ENCODE assay signal across 20 cellular contexts in genomic region chr11:45890886-45891550, GRCh38. TPM values are rescaled to one million over a fixed set of nuclear protein-coding genes. Genes with fewer than 3 reads are reported as not detected.
DNase-seq lines count a peak whose midpoint lies in the region; ATAC-seq, FAIRE-seq and TF ChIP-seq lines count a peak whose summit lies in the region.
"Had no signal": no experiment of that assay in that cellular context is flagged by ENCODE, and none has a peak within 500 bp of the region (broad histone marks: within the 10 kb centered on the region; RNA-seq: fewer than 3 reads in every experiment).

No MANE protein-coding gene starts in this region.

- ATAC-seq in HepG2 = no peak
- ATAC-seq in HG03521 (IDR thresholded peaks at IDR 0.05; ENCODE audit: unreplicated experiment) = no peak
- ATAC-seq: CD8-positive, alpha-beta T cell had no signal

- H4K20me1 ChIP-seq in HepG2 (ENCODE audit: insufficient read depth, low read length) = 0 out of 2 replicates have a peak, but pooled peaks cover 3% of the 10 kb centered on the region

- TF ChIP-seq EP300 in HepG2 (IDR thresholded peaks at IDR 0.05; ENCODE audit: low read depth in 2 of 2, low read length in 2 of 2) (no peak), HepG2 (CRISPR knock-in tag; IDR thresholded peaks at IDR 0.05; ENCODE audit: borderline replicate concordance) (no peak), tibial nerve (IDR thresholded peaks at IDR 0.05) (no peak)

- no TSS peak for BruUV-seq in HepG2 (replicated peaks; lab: Mats Ljungman, UMichigan)

- H3K4me3 ChIP-seq in liver (ENCODE audit: low read depth in 1 of 3, low read length in 3 of 3) = no peak overlapping the region
- no peak overlapping the region for H3K4me3 ChIP-seq in HepG2 (replicated peaks in 1 of 3; ENCODE audit: insufficient read depth in 1 of 3, low read depth in 2 of 3, low read length in 3 of 3)
- no peak overlapping the region for H3K4me3 ChIP-seq in kidney (ENCODE audit: low read length in 2 of 2)
- H3K4me3 ChIP-seq in tibial nerve = no peak overlapping the region
- H3K4me3 ChIP-seq: BLaER1 treated with 17β-estradiol and CSF1 and Interleukin-3, amounts not matched to agents 10 nM and 100 nM had no signal

- in situ Hi-C loops in HepG2 (cut with HindIII; ENCODE audit: extremely low pct_ligation_motif_present, low pct_unique_long_range_greater_than_20kb) = no loop called here

- POLR2A ChIA-PET in HepG2 (lab: Yijun Ruan, JAX) = no interaction called here

- TF ChIP-seq CTCF in liver (IDR thresholded peaks at IDR 0.05; ENCODE audit: low read depth, low read length, missing input control) (no peak), HepG2 (CRISPR knock-in tag; IDR thresholded peaks at IDR 0.05) (no peak), kidney (IDR thresholded peaks at IDR 0.05; ENCODE audit: borderline replicate concordance, extremely low read depth, insufficient read depth) (no peak), tibial nerve (IDR thresholded peaks at IDR 0.05) (no peak)

- no peaks in the 10 kb centered on the region for H3K79me2 ChIP-seq in HepG2 (ENCODE audit: insufficient read depth, low read length)

- H3K9ac ChIP-seq in liver (ENCODE audit: low read depth in 1 of 2, low read length in 2 of 2) = no peak overlapping the region
- H3K9ac ChIP-seq in HepG2 (ENCODE audit: insufficient read depth, low read depth, low read length) = no peak overlapping the region
- no peak overlapping the region for H3K9ac ChIP-seq in kidney (ENCODE audit: low read length in 2 of 2)
- H3K9ac ChIP-seq: BLaER1 treated with 17β-estradiol and CSF1 and Interleukin-3, amounts not matched to agents 10 nM and 100 nM had no signal

- H3K27me3 ChIP-seq in liver (ENCODE audit: control insufficient read depth in 4 of 4, insufficient read depth in 4 of 4, low read length in 3 of 4) (no peaks in the 10 kb centered on the region), HepG2 (ENCODE audit: control insufficient read depth in 1 of 2, insufficient read depth in 2 of 2, low read length in 2 of 2) (no peaks in the 10 kb centered on the region; a peak in 3 of 5 replicates), tibial nerve (peaks cover 0 to 1% of the 10 kb centered on the region in 2 donors)

- no peak overlapping the region for H3K4me2 ChIP-seq in HepG2 (ENCODE audit: low read depth, low read length)
- H3K4me2 ChIP-seq: BLaER1 treated with 17β-estradiol and CSF1 and Interleukin-3, amounts not matched to agents 10 nM and 100 nM had no signal

- 45% methylated on average over 9 of the region's 9 CpGs for WGBS in liver
- WGBS in HepG2 (ENCODE audit: low lambda C conversion rate) = 55% methylated on average over 4 of the region's 9 CpGs
- 72 to 83% methylated on average over 9 of the region's 9 CpGs for WGBS in tibial nerve, 2 donors

- TF ChIP-seq RAD21 in liver (IDR thresholded peaks at IDR 0.05) = peak; percentile 26 to 43
- no peak for TF ChIP-seq RAD21 in HepG2 (CRISPR knock-in tag; IDR thresholded peaks at IDR 0.05)

- no peak overlapping the region for H3K27ac ChIP-seq in liver (ENCODE audit: low read depth in 1 of 2, low read length in 2 of 2)
- no peak overlapping the region for H3K27ac ChIP-seq in HepG2 (ENCODE audit: extremely low read length, insufficient read depth, low read length)
- H3K27ac ChIP-seq in kidney (ENCODE audit: low read depth in 2 of 2, low read length in 2 of 2) = no peak overlapping the region
- H3K27ac ChIP-seq in tibial nerve = peak overlapping the region in 3 of 4 donors; percentile 69 to 90 (median 76)
- H3K27ac ChIP-seq: BLaER1 treated with 17β-estradiol and CSF1 and Interleukin-3, amounts not matched to agents 10 nM and 100 nM had no signal

- no peak for DNase-seq in HepG2 (ENCODE audit: low spot score)
- DNase-seq in RKO (ENCODE audit: low spot score) = peak; percentile 23
- DNase-seq in kidney = peak; percentile 32
- DNase-seq in tibial nerve (ENCODE audit: low spot score in 2 of 2) = no peak
- no peak for DNase-seq in putamen (ENCODE audit: low spot score)
- DNase-seq in SIG-M5 treated with dmso at 0.1 percent for 504 hours (lab: John Stamatoyannopoulos, UW; ENCODE audit: unreplicated experiment) = no peak
- DNase-seq: Calu3; CD8-positive, alpha-beta T cell; DMS79 treated with DMSO at 0.1 percent for 48 hours; KG1; NCI-H1105 treated with DMSO at 0.1 percent for 48 hours; NCI-H1694 treated with DMSO at 0.1 percent for 48 hours; NCI-H2107; NCI-H510A treated with DMSO at 0.1 percent for 48 hours; NCI-H774; SIG-M5 had no signal

- H3K9me3 ChIP-seq in liver (ENCODE audit: control insufficient read depth in 4 of 4, low read length in 3 of 4) (no peaks in the 10 kb centered on the region), HepG2 (ENCODE audit: low read length) (no peaks in the 10 kb centered on the region), kidney (ENCODE audit: control insufficient read depth in 1 of 2, low read length in 2 of 2) (no peaks in the 10 kb centered on the region), tibial nerve (no peaks in the 10 kb centered on the region)
- H3K9me3 ChIP-seq: BLaER1 treated with 17β-estradiol and CSF1 and Interleukin-3, amounts not matched to agents 10 nM and 100 nM had no signal

- no peak for TF ChIP-seq POLR2A in HepG2 (IDR thresholded peaks at IDR 0.05; ENCODE audit: insufficient read depth in 1 of 2, low read depth in 2 of 2, low read length in 2 of 2)
- no peak for TF ChIP-seq POLR2A in tibial nerve (IDR thresholded peaks at IDR 0.05)

- FAIRE-seq in HepG2 (lab: Jason Lieb, UNC) = no peak
- no peak for FAIRE-seq in kidney (lab: Jason Lieb, UNC)
- FAIRE-seq: RCC 7860 had no signal

- CTCF ChIA-PET in HepG2 (lab: Yijun Ruan, JAX; ENCODE audit: low intra/inter-chr PET ratio, low total read pairs) = no interaction called here

- H3K36me3 ChIP-seq in liver (ENCODE audit: control insufficient read depth in 4 of 4, insufficient read depth in 3 of 4, low read depth in 1 of 4, low read length in 3 of 4) (no peaks in the 10 kb centered on the region), HepG2 (replicated peaks in 1 of 2; ENCODE audit: control insufficient read depth in 1 of 2, insufficient read depth in 2 of 2, low read length in 2 of 2) (no peaks in the 10 kb centered on the region), kidney (ENCODE audit: control insufficient read depth in 1 of 2, insufficient read depth in 2 of 2, low read length in 2 of 2) (no peaks in the 10 kb centered on the region), tibial nerve (no peaks in the 10 kb centered on the region)
- H3K36me3 ChIP-seq: BLaER1 treated with 17β-estradiol and CSF1 and Interleukin-3, amounts not matched to agents 10 nM and 100 nM had no signal

- H2AFZ ChIP-seq in HepG2 (ENCODE audit: low read length) = no peak overlapping the region

- intact Hi-C loops in HepG2 (cut with micrococcal nuclease; ENCODE audit: unreplicated experiment) = no loop called here
- intact Hi-C loops in kidney (cut with DNase I) = no loop called here

- H3K4me1 ChIP-seq in liver (ENCODE audit: control insufficient read depth in 4 of 4, insufficient read depth in 4 of 4, low read length in 3 of 4) = peaks cover 3 to 26% (median 16%) of the 10 kb centered on the region in 4 donors
- peaks cover 10% of the 10 kb centered on the region for H3K4me1 ChIP-seq in HepG2 (ENCODE audit: insufficient read depth, low read length)
- peaks cover 0 to 2% of the 10 kb centered on the region in 2 donors for H3K4me1 ChIP-seq in kidney (ENCODE audit: control insufficient read depth in 1 of 2, insufficient read depth in 1 of 2, low read depth in 1 of 2, low read length in 2 of 2)
- peaks cover 0 to 25% (median under 1%) of the 10 kb centered on the region in 4 donors for H3K4me1 ChIP-seq in tibial nerve

RNA-seq across cellular contexts. Expression of gene MAPK8IP1, which starts 5.6 kb away (rescaled TPM):
- total RNA-seq in liver (1 to 10 TPM in 1 of 2 donors, under 1 TPM in 1; 0.89 to 1.8 TPM), HepG2 (2016; rRNA removed; fragmentation: Illumina TruSeq; extraction: Trizol) (3.0 and 4.2 TPM in 2 replicates), kidney (15.7 TPM), tibial nerve (100 to 1,000 TPM; 165 to 298 (median 230) TPM)
- polyA plus RNA-seq in liver (1 to 10 TPM in 1 of 2 donors, under 1 TPM in 1; 0.78 to 2.7 TPM), HepG2 (2011; rRNA removed) (2.2 and 3.1 TPM in 2 replicates), kidney (ENCODE audit: insufficient read depth, low read depth, low replicate concordance) (24.8 TPM)
- 1.8 and 1.9 TPM in 2 replicates for total RNA-seq in HepG2 (2016; cell fraction: cytosol; rRNA removed; fragmentation: Illumina TruSeq; extraction: Trizol; ENCODE audit: low read depth)
- 4.1 and 4.2 TPM in 2 replicates for total RNA-seq in HepG2 (2016; cell fraction: insoluble cytoplasmic fraction; rRNA removed; fragmentation: Illumina TruSeq; extraction: Trizol)
- 4.9 and 5.4 TPM in 2 replicates for total RNA-seq in HepG2 (2016; cell fraction: membrane; rRNA removed; fragmentation: Illumina TruSeq; extraction: Trizol)
- total RNA-seq in HepG2 (2016; cell fraction: nucleus; rRNA removed; fragmentation: Illumina TruSeq; extraction: Trizol) = 2.2 and 2.8 TPM in 2 replicates
- 2.2 and 3.1 TPM in 2 replicates for polyA plus RNA-seq in HepG2 (2011; cell fraction: cytosol; rRNA removed)
- 5.3 and 6.8 TPM in 2 replicates for polyA plus RNA-seq in HepG2 (2011; cell fraction: nucleus; rRNA removed)
- polyA plus RNA-seq in HepG2 (2012) = 1.2 and 1.9 TPM in 2 replicates
- polyA plus RNA-seq in HepG2 (2016; cell fraction: cytosol; fragmentation: Illumina TruSeq; extraction: Trizol; ENCODE audit: low read depth) = 2.5 and 2.9 TPM in 2 replicates
- polyA plus RNA-seq in HepG2 (2016; cell fraction: insoluble cytoplasmic fraction; fragmentation: Illumina TruSeq; extraction: Trizol; ENCODE audit: low read depth) = 4.7 and 5.0 TPM in 2 replicates
- polyA plus RNA-seq in HepG2 (2016; cell fraction: membrane; fragmentation: Illumina TruSeq; extraction: Trizol; ENCODE audit: low read depth) = 5.4 and 6.2 TPM in 2 replicates
- 5.6 and 7.4 TPM in 2 replicates for polyA plus RNA-seq in HepG2 (2016; cell fraction: nucleus; fragmentation: Illumina TruSeq; extraction: Trizol; ENCODE audit: insufficient read depth, low read depth)
- 1.2 and 6.3 TPM in 2 replicates for polyA minus RNA-seq in HepG2 (2011; rRNA and poly(A)+ RNA removed; ENCODE audit: low replicate concordance)
- polyA minus RNA-seq in HepG2 (2011; cell fraction: cytosol; rRNA and poly(A)+ RNA removed) = 2.4 TPM in 2 replicates
- 1.2 TPM in 2 replicates for polyA minus RNA-seq in HepG2 (2011; cell fraction: nucleus; rRNA and poly(A)+ RNA removed)

RNA-seq across cellular contexts. Expression of gene FREY1, which starts 16.1 kb away (rescaled TPM):
- 1 to 10 TPM in 1 of 2 donors, under 1 TPM in 1; 0.75 to 2.1 TPM for total RNA-seq in liver
- under 1 TPM in 1 of 2 donors, not detected in 1; 0.18 TPM for polyA plus RNA-seq in liver
- 0.73 TPM in 1 of 2 replicates, not detected in the other for total RNA-seq in HepG2 (2016; rRNA removed; fragmentation: Illumina TruSeq; extraction: Trizol)
- total RNA-seq in HepG2 (2016; cell fraction: cytosol; rRNA removed; fragmentation: Illumina TruSeq; extraction: Trizol; ENCODE audit: low read depth) = not detected in 2 replicates
- 0.27 and 0.52 TPM in 2 replicates for total RNA-seq in HepG2 (2016; cell fraction: insoluble cytoplasmic fraction; rRNA removed; fragmentation: Illumina TruSeq; extraction: Trizol)
- total RNA-seq in HepG2 (2016; cell fraction: membrane; rRNA removed; fragmentation: Illumina TruSeq; extraction: Trizol) = not detected in 2 replicates
- total RNA-seq in HepG2 (2016; cell fraction: nucleus; rRNA removed; fragmentation: Illumina TruSeq; extraction: Trizol) = 1.3 TPM in 1 of 2 replicates, not detected in the other
- polyA plus RNA-seq in HepG2 (2011; rRNA removed) = 0.22 and 0.44 TPM in 2 replicates
- polyA plus RNA-seq in HepG2 (2011; cell fraction: cytosol; rRNA removed) = not detected in 2 replicates
- 2.4 and 5.3 TPM in 2 replicates for polyA plus RNA-seq in HepG2 (2011; cell fraction: nucleus; rRNA removed)
- polyA plus RNA-seq in HepG2 (2012) = 0.27 TPM in 1 of 2 replicates, not detected in the other
- polyA plus RNA-seq in HepG2 (2016; cell fraction: cytosol; fragmentation: Illumina TruSeq; extraction: Trizol; ENCODE audit: low read depth) = not detected in 2 replicates
- not detected in 2 replicates for polyA plus RNA-seq in HepG2 (2016; cell fraction: insoluble cytoplasmic fraction; fragmentation: Illumina TruSeq; extraction: Trizol; ENCODE audit: low read depth)
- polyA plus RNA-seq in HepG2 (2016; cell fraction: membrane; fragmentation: Illumina TruSeq; extraction: Trizol; ENCODE audit: low read depth) = not detected in 2 replicates
- not detected in 2 replicates for polyA plus RNA-seq in HepG2 (2016; cell fraction: nucleus; fragmentation: Illumina TruSeq; extraction: Trizol; ENCODE audit: insufficient read depth, low read depth)
- polyA minus RNA-seq in HepG2 (2011; rRNA and poly(A)+ RNA removed; ENCODE audit: low replicate concordance) = 4.0 and 13.4 TPM in 2 replicates
- polyA minus RNA-seq in HepG2 (2011; cell fraction: cytosol; rRNA and poly(A)+ RNA removed) = not detected in 2 replicates
- 7.2 and 7.8 TPM in 2 replicates for polyA minus RNA-seq in HepG2 (2011; cell fraction: nucleus; rRNA and poly(A)+ RNA removed)
- 1.0 TPM for total RNA-seq in kidney
- polyA plus RNA-seq in kidney (ENCODE audit: insufficient read depth, low read depth, low replicate concordance) = 0.99 TPM
- total RNA-seq in tibial nerve = 1 to 10 TPM in 2 of 4 donors, not detected in 2; 1.0 to 7.2 TPM

RNA-seq across cellular contexts. Expression of gene PEX16, which starts 26.7 kb away (rescaled TPM):
- total RNA-seq in liver (10 to 100 TPM; 18.8 to 26.1 TPM), HepG2 (2016; rRNA removed; fragmentation: Illumina TruSeq; extraction: Trizol) (18.6 and 21.8 TPM in 2 replicates), kidney (38.4 TPM), tibial nerve (10 to 100 TPM; 33.9 to 38.4 (median 36.5) TPM)
- polyA plus RNA-seq in liver (10 to 100 TPM; 33.5 to 41.2 TPM), HepG2 (2011; rRNA removed) (12.5 and 16.8 TPM in 2 replicates), kidney (ENCODE audit: insufficient read depth, low read depth, low replicate concordance) (46.0 TPM)
- total RNA-seq in HepG2 (2016; cell fraction: cytosol; rRNA removed; fragmentation: Illumina TruSeq; extraction: Trizol; ENCODE audit: low read depth) = 11.4 and 13.9 TPM in 2 replicates
- 14.6 and 24.3 TPM in 2 replicates for total RNA-seq in HepG2 (2016; cell fraction: insoluble cytoplasmic fraction; rRNA removed; fragmentation: Illumina TruSeq; extraction: Trizol)
- total RNA-seq in HepG2 (2016; cell fraction: membrane; rRNA removed; fragmentation: Illumina TruSeq; extraction: Trizol) = 18.4 and 20.4 TPM in 2 replicates
- total RNA-seq in HepG2 (2016; cell fraction: nucleus; rRNA removed; fragmentation: Illumina TruSeq; extraction: Trizol) = 20.1 and 24.1 TPM in 2 replicates
- polyA plus RNA-seq in HepG2 (2011; cell fraction: cytosol; rRNA removed) = 13.7 and 17.1 TPM in 2 replicates
- 47.3 and 52.6 TPM in 2 replicates for polyA plus RNA-seq in HepG2 (2011; cell fraction: nucleus; rRNA removed)
- polyA plus RNA-seq in HepG2 (2012) = 10.4 and 13.1 TPM in 2 replicates
- 9.0 and 11.2 TPM in 2 replicates for polyA plus RNA-seq in HepG2 (2016; cell fraction: cytosol; fragmentation: Illumina TruSeq; extraction: Trizol; ENCODE audit: low read depth)
- polyA plus RNA-seq in HepG2 (2016; cell fraction: insoluble cytoplasmic fraction; fragmentation: Illumina TruSeq; extraction: Trizol; ENCODE audit: low read depth) = 13.3 and 13.5 TPM in 2 replicates
- polyA plus RNA-seq in HepG2 (2016; cell fraction: membrane; fragmentation: Illumina TruSeq; extraction: Trizol; ENCODE audit: low read depth) = 10.8 and 13.0 TPM in 2 replicates
- 34.9 and 44.4 TPM in 2 replicates for polyA plus RNA-seq in HepG2 (2016; cell fraction: nucleus; fragmentation: Illumina TruSeq; extraction: Trizol; ENCODE audit: insufficient read depth, low read depth)
- polyA minus RNA-seq in HepG2 (2011; rRNA and poly(A)+ RNA removed; ENCODE audit: low replicate concordance) = 19.0 and 26.5 TPM in 2 replicates
- 7.1 and 8.4 TPM in 2 replicates for polyA minus RNA-seq in HepG2 (2011; cell fraction: cytosol; rRNA and poly(A)+ RNA removed)
- 19.3 and 22.0 TPM in 2 replicates for polyA minus RNA-seq in HepG2 (2011; cell fraction: nucleus; rRNA and poly(A)+ RNA removed)

RNA-seq across cellular contexts. Expression of gene LARGE2, which starts 31.4 kb away (rescaled TPM):
- total RNA-seq in liver (1 to 10 TPM; 1.3 to 1.9 TPM), HepG2 (2016; rRNA removed; fragmentation: Illumina TruSeq; extraction: Trizol) (10.0 and 21.6 TPM in 2 replicates), kidney (13.1 TPM), tibial nerve (not detected)
- polyA plus RNA-seq in liver (1 to 10 TPM; 1.3 to 1.7 TPM), HepG2 (2011; rRNA removed) (8.5 and 12.5 TPM in 2 replicates), kidney (ENCODE audit: insufficient read depth, low read depth, low replicate concordance) (29.8 TPM)
- 14.2 and 19.1 TPM in 2 replicates for total RNA-seq in HepG2 (2016; cell fraction: cytosol; rRNA removed; fragmentation: Illumina TruSeq; extraction: Trizol; ENCODE audit: low read depth)
- total RNA-seq in HepG2 (2016; cell fraction: insoluble cytoplasmic fraction; rRNA removed; fragmentation: Illumina TruSeq; extraction: Trizol) = 7.5 and 20.4 TPM in 2 replicates
- 31.5 and 38.0 TPM in 2 replicates for total RNA-seq in HepG2 (2016; cell fraction: membrane; rRNA removed; fragmentation: Illumina TruSeq; extraction: Trizol)
- 12.2 and 18.7 TPM in 2 replicates for total RNA-seq in HepG2 (2016; cell fraction: nucleus; rRNA removed; fragmentation: Illumina TruSeq; extraction: Trizol)
- polyA plus RNA-seq in HepG2 (2011; cell fraction: cytosol; rRNA removed) = 6.6 and 10.9 TPM in 2 replicates
- polyA plus RNA-seq in HepG2 (2011; cell fraction: nucleus; rRNA removed) = 32.4 and 37.4 TPM in 2 replicates
- polyA plus RNA-seq in HepG2 (2012) = 9.6 and 9.7 TPM in 2 replicates
- polyA plus RNA-seq in HepG2 (2016; cell fraction: cytosol; fragmentation: Illumina TruSeq; extraction: Trizol; ENCODE audit: low read depth) = 20.1 and 23.9 TPM in 2 replicates
- 13.5 and 14.3 TPM in 2 replicates for polyA plus RNA-seq in HepG2 (2016; cell fraction: insoluble cytoplasmic fraction; fragmentation: Illumina TruSeq; extraction: Trizol; ENCODE audit: low read depth)
- 33.6 and 37.3 TPM in 2 replicates for polyA plus RNA-seq in HepG2 (2016; cell fraction: membrane; fragmentation: Illumina TruSeq; extraction: Trizol; ENCODE audit: low read depth)
- polyA plus RNA-seq in HepG2 (2016; cell fraction: nucleus; fragmentation: Illumina TruSeq; extraction: Trizol; ENCODE audit: insufficient read depth, low read depth) = 50.8 and 52.9 TPM in 2 replicates
- polyA minus RNA-seq in HepG2 (2011; rRNA and poly(A)+ RNA removed; ENCODE audit: low replicate concordance) = 15.3 TPM in 1 of 2 replicates, not detected in the other
- 2.2 and 5.0 TPM in 2 replicates for polyA minus RNA-seq in HepG2 (2011; cell fraction: cytosol; rRNA and poly(A)+ RNA removed)
- polyA minus RNA-seq in HepG2 (2011; cell fraction: nucleus; rRNA and poly(A)+ RNA removed) = 3.2 and 3.5 TPM in 2 replicates

RNA-seq across cellular contexts. Expression of gene CRY2, which starts 43.7 kb away (rescaled TPM):
- total RNA-seq in liver (10 to 100 TPM; 16.7 to 72.9 TPM), HepG2 (2016; rRNA removed; fragmentation: Illumina TruSeq; extraction: Trizol) (8.8 and 12.2 TPM in 2 replicates), kidney (44.5 TPM), tibial nerve (10 to 100 TPM; 48.8 to 96.4 (median 54.6) TPM)
- polyA plus RNA-seq in liver (10 to 100 TPM; 18.2 to 47.9 TPM), HepG2 (2011; rRNA removed) (10.0 and 10.1 TPM in 2 replicates), kidney (ENCODE audit: insufficient read depth, low read depth, low replicate concordance) (20.7 TPM)
- total RNA-seq in HepG2 (2016; cell fraction: cytosol; rRNA removed; fragmentation: Illumina TruSeq; extraction: Trizol; ENCODE audit: low read depth) = 8.5 and 9.2 TPM in 2 replicates
- 7.8 and 11.7 TPM in 2 replicates for total RNA-seq in HepG2 (2016; cell fraction: insoluble cytoplasmic fraction; rRNA removed; fragmentation: Illumina TruSeq; extraction: Trizol)
- 7.7 and 7.9 TPM in 2 replicates for total RNA-seq in HepG2 (2016; cell fraction: membrane; rRNA removed; fragmentation: Illumina TruSeq; extraction: Trizol)
- total RNA-seq in HepG2 (2016; cell fraction: nucleus; rRNA removed; fragmentation: Illumina TruSeq; extraction: Trizol) = 14.4 and 18.4 TPM in 2 replicates
- polyA plus RNA-seq in HepG2 (2011; cell fraction: cytosol; rRNA removed) = 4.5 and 4.8 TPM in 2 replicates
- polyA plus RNA-seq in HepG2 (2011; cell fraction: nucleus; rRNA removed) = 42.1 and 49.3 TPM in 2 replicates
- 8.4 and 8.8 TPM in 2 replicates for polyA plus RNA-seq in HepG2 (2012)
- 0.70 and 0.83 TPM in 2 replicates for polyA plus RNA-seq in HepG2 (2016; cell fraction: cytosol; fragmentation: Illumina TruSeq; extraction: Trizol; ENCODE audit: low read depth)
- polyA plus RNA-seq in HepG2 (2016; cell fraction: insoluble cytoplasmic fraction; fragmentation: Illumina TruSeq; extraction: Trizol; ENCODE audit: low read depth) = 6.0 and 7.6 TPM in 2 replicates
- 1.9 and 2.1 TPM in 2 replicates for polyA plus RNA-seq in HepG2 (2016; cell fraction: membrane; fragmentation: Illumina TruSeq; extraction: Trizol; ENCODE audit: low read depth)
- 27.9 and 28.8 TPM in 2 replicates for polyA plus RNA-seq in HepG2 (2016; cell fraction: nucleus; fragmentation: Illumina TruSeq; extraction: Trizol; ENCODE audit: insufficient read depth, low read depth)
- polyA minus RNA-seq in HepG2 (2011; rRNA and poly(A)+ RNA removed; ENCODE audit: low replicate concordance) = 28.6 and 30.6 TPM in 2 replicates
- polyA minus RNA-seq in HepG2 (2011; cell fraction: cytosol; rRNA and poly(A)+ RNA removed) = 7.2 and 7.8 TPM in 2 replicates
- 25.4 and 26.0 TPM in 2 replicates for polyA minus RNA-seq in HepG2 (2011; cell fraction: nucleus; rRNA and poly(A)+ RNA removed)

Comparison
In these comparisons a context has a peak if more than half of its experiments do, and no peak if none do; other contexts are left out.
1. H3K27ac ChIP-seq: peak in tibial nerve (3 of 4); none in liver (0 of 2), HepG2 (single experiment) and kidney (0 of 2).
2. DNase-seq: peak in RKO (single experiment) and kidney (single experiment); none in HepG2 (single experiment), tibial nerve (0 of 2), putamen (single experiment) and SIG-M5 treated with dmso at 0.1 percent for 504 hours (single experiment).